Comparison of ENCODE assay signal across 15 cellular contexts in genomic region chr3:71447803-71448202, GRCh38.
A peak's percentile ranks its signal among the peaks of the same experiment; 100 is the strongest.
DNase-seq lines count a peak whose midpoint lies in the region; ATAC-seq and TF ChIP-seq lines count a peak whose summit lies in the region.
"Had no signal": no experiment of that assay in that cellular context is flagged by ENCODE, and none has a peak within 500 bp of the region (broad histone marks: within the 10 kb centered on the region; RNA-seq: fewer than 3 reads in every experiment).

No MANE protein-coding gene starts in this region.

- H3K27ac Mint-ChIP-seq in activated CD4-positive, alpha-beta T cell treated with anti-CD3 and anti-CD28 coated beads for 36 hours, result peak overlapping the region; percentile 84
- H3K27ac Mint-ChIP-seq in activated naive CD8-positive, alpha-beta T cell treated with anti-CD3 and anti-CD28 coated beads for 36 hours, result peak overlapping the region; percentile 92
- H3K27ac Mint-ChIP-seq: GM23338 had no signal

- peak overlapping the region; percentile 32 for H3K4me3 Mint-ChIP-seq in activated CD4-positive, alpha-beta T cell treated with anti-CD3 and anti-CD28 coated beads for 36 hours
- H3K4me3 Mint-ChIP-seq in activated naive CD8-positive, alpha-beta T cell treated with anti-CD3 and anti-CD28 coated beads for 36 hours, result no peak overlapping the region
- H3K4me3 Mint-ChIP-seq: GM23338 had no signal

- H3K27ac ChIP-seq in KOPT-K1 (ENCODE audit: low read depth, low read length, poor library complexity, severe bottlenecking) (peak overlapping the region; percentile 95), neutrophil (peak overlapping the region; percentile 99)
- H3K27ac ChIP-seq: thoracic aorta had no signal

- peaks cover 96% of the 10 kb centered on the region for H3K4me1 Mint-ChIP-seq in activated CD4-positive, alpha-beta T cell treated with anti-CD3 and anti-CD28 coated beads for 36 hours
- peaks cover 90% of the 10 kb centered on the region for H3K4me1 Mint-ChIP-seq in activated naive CD8-positive, alpha-beta T cell treated with anti-CD3 and anti-CD28 coated beads for 36 hours

- intact Hi-C loops in activated CD4-positive, alpha-beta T cell treated with anti-CD3 and anti-CD28 coated beads for 36 hours (cut with DNase I, micrococcal nuclease), result loop anchor here in 1 of 2 experiments (2.0 kb wide), 1 partner anchor 31 kb away; no protein-coding TSS in a partner anchor

- peaks cover 9% of the 10 kb centered on the region for H3K36me3 Mint-ChIP-seq in activated CD4-positive, alpha-beta T cell treated with anti-CD3 and anti-CD28 coated beads for 36 hours (ENCODE audit: low read depth)
- H3K36me3 Mint-ChIP-seq in activated naive CD8-positive, alpha-beta T cell treated with anti-CD3 and anti-CD28 coated beads for 36 hours, result peaks cover 22% of the 10 kb centered on the region

- no peak overlapping the region for H3K4me3 ChIP-seq in neutrophil (ENCODE audit: low read depth in 1 of 2, low read length in 1 of 2)
- H3K4me3 ChIP-seq: GM23338, thoracic aorta had no signal

- H3K9me3 Mint-ChIP-seq in activated CD4-positive, alpha-beta T cell treated with anti-CD3 and anti-CD28 coated beads for 36 hours (ENCODE audit: low read depth), result no peaks in the 10 kb centered on the region
- peaks cover 6% of the 10 kb centered on the region for H3K9me3 Mint-ChIP-seq in activated naive CD8-positive, alpha-beta T cell treated with anti-CD3 and anti-CD28 coated beads for 36 hours
- H3K9me3 Mint-ChIP-seq: GM23338 had no signal

- H3K9me3 ChIP-seq in KOPT-K1 (ENCODE audit: insufficient read depth, low read length, poor library complexity, severe bottlenecking) (no peaks in the 10 kb centered on the region), neutrophil (no peaks in the 10 kb centered on the region)
- H3K9me3 ChIP-seq: thoracic aorta had no signal

- no peak for DNase-seq in activated CD4-positive, alpha-beta T cell treated with anti-CD3 and anti-CD28 coated beads for 36 hours
- no peak for DNase-seq in activated CD4-positive, alpha-beta T cell treated with anti-CD3 and anti-CD28 coated beads for 1 hour
- DNase-seq in activated naive CD8-positive, alpha-beta T cell treated with anti-CD3 and anti-CD28 coated beads for 36 hours, result no peak
- no peak for DNase-seq in NCI-H69 (lab: John Stamatoyannopoulos, UW)
- no peak for DNase-seq in stimulated activated CD8-positive, alpha-beta memory T cell treated with anti-CD3 and anti-CD28 coated beads, Interleukin-4, amount 100 ng/mL, for 48 hours
- DNase-seq: amniotic stem cell; islet precursor cell; MM.1S; NCI-H526; stimulated activated CD4-positive, alpha-beta T cell treated with anti-CD3 and anti-CD28 coated beads, Interleukin-2, amount 100 ng/mL, for 48 hours had no signal

- H3K27me3 Mint-ChIP-seq in activated CD4-positive, alpha-beta T cell treated with anti-CD3 and anti-CD28 coated beads for 36 hours, result no peaks in the 10 kb centered on the region
- no peaks in the 10 kb centered on the region for H3K27me3 Mint-ChIP-seq in activated naive CD8-positive, alpha-beta T cell treated with anti-CD3 and anti-CD28 coated beads for 36 hours

- H3K27me3 ChIP-seq in neutrophil, result no peaks in the 10 kb centered on the region

- TF ChIP-seq CTCF in neutrophil (IDR thresholded peaks at IDR 0.05), result no peak

- CTCF ChIA-PET in activated CD4-positive, alpha-beta T cell treated with anti-CD3 and anti-CD28 coated beads for 36 hours (lab: Charles Lee), result interaction anchor here (0.6 to 1.5 kb wide), 3 partner anchors 12 to 48 kb away, joined by 3 to 7 read pairs (median 3); no protein-coding TSS in a partner anchor

- no peaks in the 10 kb centered on the region for H3K36me3 ChIP-seq in KOPT-K1 (ENCODE audit: insufficient read depth, low read length)
- H3K36me3 ChIP-seq in neutrophil, result no peaks in the 10 kb centered on the region
- H3K36me3 ChIP-seq: thoracic aorta had no signal

- H3K4me1 ChIP-seq in neutrophil (ENCODE audit: control insufficient read depth in 1 of 2, insufficient read depth in 1 of 2, low read depth in 1 of 2, low read length in 1 of 2), result peaks cover 78 to 80% of the 10 kb centered on the region in 2 experiments

- POLR2A ChIA-PET in activated CD4-positive, alpha-beta T cell treated with anti-CD3 and anti-CD28 coated beads for 36 hours (lab: Charles Lee), result interaction anchor here (0.6 kb wide), 1 partner anchor 138 kb away, joined by 4 read pairs; no protein-coding TSS in a partner anchor

- ATAC-seq in activated CD4-positive, alpha-beta T cell treated with anti-CD3 and anti-CD28 coated beads for 36 hours, result peak; percentile 71
- ATAC-seq in HG02763 (IDR thresholded peaks at IDR 0.05; ENCODE audit: unreplicated experiment), result no peak
- ATAC-seq: GM23338 had no signal
